In the genomic region with DNA sequence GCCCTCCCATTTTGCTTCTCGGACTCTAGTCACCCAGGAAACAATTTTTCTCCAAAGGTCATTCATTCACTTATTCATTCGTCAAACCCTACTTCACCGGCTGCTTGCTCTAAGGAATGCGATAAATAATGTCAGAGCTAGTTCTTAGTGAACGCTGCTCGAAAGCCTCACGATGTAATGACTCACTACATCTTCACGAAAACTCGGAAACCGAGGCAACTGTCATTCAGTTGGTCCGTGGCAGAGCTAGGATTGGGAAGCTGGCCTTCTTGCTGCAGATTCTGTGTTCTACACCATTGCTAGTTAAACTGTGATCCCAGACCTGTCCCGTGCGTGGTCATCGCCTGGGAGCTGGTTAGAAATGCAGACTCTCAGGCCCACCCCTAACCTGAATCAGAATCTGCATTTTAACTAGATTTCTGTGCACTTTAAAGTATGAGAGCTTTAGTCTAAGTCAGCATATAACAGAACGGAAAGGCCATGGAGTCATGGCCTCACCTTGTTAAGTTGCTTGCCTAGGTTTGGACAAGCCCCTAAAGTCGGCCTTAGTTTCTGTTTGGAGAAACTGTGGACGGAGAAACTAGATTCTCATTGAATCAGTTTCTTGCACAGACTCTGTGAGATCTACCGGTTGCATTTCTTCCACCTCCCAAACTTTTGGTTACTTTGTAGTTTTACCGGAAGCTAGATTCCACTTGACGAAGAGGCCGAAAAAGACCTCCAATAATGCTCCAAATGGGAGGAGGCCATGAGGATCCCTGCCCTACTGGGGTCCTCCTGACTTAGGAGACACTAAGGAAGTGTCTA, we compare ENCODE assay signal across 1 cellular context.
TF ChIP-seq lines count a peak whose summit lies in the region.

No MANE protein-coding gene starts in this region.

TF ChIP-seq in HEK293, 187 proteins besides CTCF, POLR2A, EP300 and RAD21 (continued from another document):
- TF ChIP-seq, protein P1, sequence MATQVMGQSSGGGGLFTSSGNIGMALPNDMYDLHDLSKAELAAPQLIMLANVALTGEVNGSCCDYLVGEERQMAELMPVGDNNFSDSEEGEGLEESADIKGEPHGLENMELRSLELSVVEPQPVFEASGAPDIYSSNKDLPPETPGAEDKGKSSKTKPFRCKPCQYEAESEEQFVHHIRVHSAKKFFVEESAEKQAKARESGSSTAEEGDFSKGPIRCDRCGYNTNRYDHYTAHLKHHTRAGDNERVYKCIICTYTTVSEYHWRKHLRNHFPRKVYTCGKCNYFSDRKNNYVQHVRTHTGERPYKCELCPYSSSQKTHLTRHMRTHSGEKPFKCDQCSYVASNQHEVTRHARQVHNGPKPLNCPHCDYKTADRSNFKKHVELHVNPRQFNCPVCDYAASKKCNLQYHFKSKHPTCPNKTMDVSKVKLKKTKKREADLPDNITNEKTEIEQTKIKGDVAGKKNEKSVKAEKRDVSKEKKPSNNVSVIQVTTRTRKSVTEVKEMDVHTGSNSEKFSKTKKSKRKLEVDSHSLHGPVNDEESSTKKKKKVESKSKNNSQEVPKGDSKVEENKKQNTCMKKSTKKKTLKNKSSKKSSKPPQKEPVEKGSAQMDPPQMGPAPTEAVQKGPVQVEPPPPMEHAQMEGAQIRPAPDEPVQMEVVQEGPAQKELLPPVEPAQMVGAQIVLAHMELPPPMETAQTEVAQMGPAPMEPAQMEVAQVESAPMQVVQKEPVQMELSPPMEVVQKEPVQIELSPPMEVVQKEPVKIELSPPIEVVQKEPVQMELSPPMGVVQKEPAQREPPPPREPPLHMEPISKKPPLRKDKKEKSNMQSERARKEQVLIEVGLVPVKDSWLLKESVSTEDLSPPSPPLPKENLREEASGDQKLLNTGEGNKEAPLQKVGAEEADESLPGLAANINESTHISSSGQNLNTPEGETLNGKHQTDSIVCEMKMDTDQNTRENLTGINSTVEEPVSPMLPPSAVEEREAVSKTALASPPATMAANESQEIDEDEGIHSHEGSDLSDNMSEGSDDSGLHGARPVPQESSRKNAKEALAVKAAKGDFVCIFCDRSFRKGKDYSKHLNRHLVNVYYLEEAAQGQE (tag by site-specific recombination; IDR thresholded peaks at IDR 0.05), result no peak
